ENCODE assay signal across 9 cellular contexts in genomic region chr15:67091966-67092677, GRCh38. TPM values are rescaled to one million over a fixed set of nuclear protein-coding genes. Genes with fewer than 3 reads are reported as not detected.
DNase-seq lines count a peak whose midpoint lies in the region; ATAC-seq and TF ChIP-seq lines count a peak whose summit lies in the region.
"Had no signal": no experiment of that assay in that cellular context is flagged by ENCODE, and none has a peak within 500 bp of the region (broad histone marks: within the 10 kb centered on the region; RNA-seq: fewer than 3 reads in every experiment).

No MANE protein-coding gene starts in this region.

- BruUV-seq in Calu3 (replicated peaks; lab: Mats Ljungman, UMichigan) = TSS peak; percentile 57

- H3K36me3 ChIP-seq in OCI-LY1 (ENCODE audit: insufficient read depth, low read length) (peaks cover 20% of the 10 kb centered on the region; the same call in 1 of the 2 replicates), colonic mucosa (no peaks in the 10 kb centered on the region), neuronal stem cell (replicated peaks in 1 of 2; ENCODE audit: control insufficient read depth in 2 of 2, insufficient read depth in 2 of 2, low read length in 2 of 2) (peaks cover 3 to 56% of the 10 kb centered on the region in 2 donors)

- no peak overlapping the region for H2BK12ac ChIP-seq in neuronal stem cell (ENCODE audit: low read length)

- peaks cover 10% of the 10 kb centered on the region for H3K79me1 ChIP-seq in neuronal stem cell (ENCODE audit: low read depth, low read length)

- WGBS in neuronal stem cell (ENCODE audit: extremely low coverage in 2 of 2, insufficient read length in 2 of 2, insufficient replicate concordance in 1 of 2), 2 donors = no CpG with 5 or more reads among the region's 7 CpGs

- H3K4me1 Mint-ChIP-seq in Calu3 (ENCODE audit: low read depth, unreplicated experiment) = peaks cover 69% of the 10 kb centered on the region

- TF ChIP-seq CTCF in Calu3 (IDR thresholded peaks at IDR 0.05; ENCODE audit: unreplicated experiment) (no peak), OCI-LY1 (IDR thresholded peaks at IDR 0.05; ENCODE audit: low read length) (no peak), colonic mucosa (IDR thresholded peaks at IDR 0.05) (no peak)

- intact Hi-C loops in Calu3 (cut with micrococcal nuclease; ENCODE audit: unreplicated experiment) = loop anchor here (2.0 kb wide), 2 partner anchors 13 to 23 kb away; no protein-coding TSS in a partner anchor
- intact Hi-C loops in colonic mucosa (cut with DNase I) = no loop called here

- H3K14ac ChIP-seq in neuronal stem cell (ENCODE audit: low read length) = no peak overlapping the region

- H3K4me2 ChIP-seq in OCI-LY1 (ENCODE audit: low read length) = peak overlapping the region; percentile 69
- no peak overlapping the region for H3K4me2 ChIP-seq in neuronal stem cell (ENCODE audit: insufficient read depth, low read length, poor library complexity, severe bottlenecking)

- H3K9ac ChIP-seq in OCI-LY1 (ENCODE audit: low read length) (peak overlapping the region; percentile 61), colonic mucosa (ENCODE audit: low read depth in 2 of 2, low read length in 2 of 2) (peak overlapping the region in 1 of 2 donors; percentile 30), neuronal stem cell (ENCODE audit: low read depth, low read length, poor library complexity) (no peak overlapping the region)

- H2BK120ac ChIP-seq in neuronal stem cell (ENCODE audit: low read depth, low read length) = no peak overlapping the region

- H2AK5ac ChIP-seq in neuronal stem cell (ENCODE audit: low read depth, low read length) = peak overlapping the region; percentile 3

- no peaks in the 10 kb centered on the region for H3K27me3 ChIP-seq in OCI-LY1 (ENCODE audit: insufficient read depth, low read length)
- H3K27me3 ChIP-seq in colonic mucosa = no peaks in the 10 kb centered on the region
- no peaks in the 10 kb centered on the region for H3K27me3 ChIP-seq in neuronal stem cell (ENCODE audit: control insufficient read depth in 3 of 3, insufficient read depth in 3 of 3, low read depth in 1 of 3, low read length in 3 of 3)

- H3K9me3 ChIP-seq in OCI-LY1 (ENCODE audit: low read length) = no peaks in the 10 kb centered on the region
- H3K9me3 ChIP-seq in colonic mucosa = no peaks in the 10 kb centered on the region
- H3K9me3 ChIP-seq in neuronal stem cell (replicated peaks in 1 of 2; ENCODE audit: control insufficient read depth in 2 of 2, insufficient read depth in 1 of 2, low read depth in 1 of 2, low read length in 2 of 2) = no peaks in the 10 kb centered on the region

- DNase-seq in Calu3 (no peak), colonic mucosa (no peak), neuronal stem cell (ENCODE audit: low spot score) (no peak), NCI-H774 (lab: John Stamatoyannopoulos, UW) (no peak), midbrain (lab: John Stamatoyannopoulos, UW) (no peak)
- DNase-seq: NCI-H1694 treated with DMSO at 0.1 percent for 48 hours had no signal

- no peak overlapping the region for H3K4ac ChIP-seq in neuronal stem cell (ENCODE audit: low read length)

- H3F3A ChIP-seq in OCI-LY1 (ENCODE audit: insufficient read depth, low read length) = 0 out of 2 replicates have a peak, but pooled peaks cover 4% of the 10 kb centered on the region

- H3K4me3 ChIP-seq in OCI-LY1 (ENCODE audit: low read depth, low read length, poor library complexity, severe bottlenecking) (peak overlapping the region; percentile 36), colonic mucosa (no peak overlapping the region), neuronal stem cell (ENCODE audit: low read length in 2 of 2) (no peak overlapping the region)

- H3K9me3 Mint-ChIP-seq in Calu3 (ENCODE audit: low read depth, unreplicated experiment) = no peaks in the 10 kb centered on the region

- H4K91ac ChIP-seq in neuronal stem cell (ENCODE audit: low read depth, low read length, poor library complexity) = no peak overlapping the region

- no peak for ATAC-seq in HG03196 (IDR thresholded peaks at IDR 0.05; ENCODE audit: unreplicated experiment)
- ATAC-seq in GM19351 (IDR thresholded peaks at IDR 0.05; ENCODE audit: unreplicated experiment) = no peak

- no peak overlapping the region for H2AFZ ChIP-seq in OCI-LY1 (ENCODE audit: low read length)
- no peak overlapping the region for H2AFZ ChIP-seq in neuronal stem cell (ENCODE audit: low read length)

- peak overlapping the region; percentile 97 for H3K27ac ChIP-seq in OCI-LY1 (ENCODE audit: low read depth, low read length, poor library complexity, severe bottlenecking)
- peak overlapping the region; percentile 52 for H3K27ac ChIP-seq in colonic mucosa
- H3K27ac ChIP-seq in neuronal stem cell (replicated peaks; ENCODE audit: low read length) = no peak overlapping the region

- H3K18ac ChIP-seq in neuronal stem cell (ENCODE audit: low read length) = no peak overlapping the region

- H3K36me3 Mint-ChIP-seq in Calu3 (ENCODE audit: insufficient read depth, unreplicated experiment) = peaks cover 59% of the 10 kb centered on the region

- H3K9me2 ChIP-seq in OCI-LY1 (ENCODE audit: low read depth, low read length) = no peaks in the 10 kb centered on the region

- no peak overlapping the region for H3K23ac ChIP-seq in neuronal stem cell (ENCODE audit: low read depth, low read length, poor library complexity)

- H2BK15ac ChIP-seq in neuronal stem cell (ENCODE audit: low read length) = no peak overlapping the region

- no peak overlapping the region for H2BK5ac ChIP-seq in neuronal stem cell (ENCODE audit: low read length)

- H4K8ac ChIP-seq in neuronal stem cell (ENCODE audit: low read depth, low read length) = no peak overlapping the region

- peak overlapping the region; percentile 41 for H3K4me3 Mint-ChIP-seq in Calu3 (ENCODE audit: low read depth, unreplicated experiment)

- peak overlapping the region; percentile 82 for H3K27ac Mint-ChIP-seq in Calu3 (ENCODE audit: unreplicated experiment)

- no peaks in the 10 kb centered on the region for H4K20me1 ChIP-seq in OCI-LY1 (ENCODE audit: insufficient read depth, low read length)

- H3K79me2 ChIP-seq in OCI-LY1 (ENCODE audit: insufficient read depth, low read length) = peaks cover 38% of the 10 kb centered on the region

- CTCF ChIA-PET in Calu3 (lab: Charles Lee) = interaction anchor here (0.6 to 1.6 kb wide), 5 partner anchors 15 to 726 kb away, joined by 3 to 4 read pairs (median 3); no protein-coding TSS in a partner anchor

- no peaks in the 10 kb centered on the region for H3K27me3 Mint-ChIP-seq in Calu3 (ENCODE audit: unreplicated experiment)

- H3K4me1 ChIP-seq in OCI-LY1 (ENCODE audit: insufficient read depth, low read length, severe bottlenecking) (peaks cover 95% of the 10 kb centered on the region), colonic mucosa (peaks cover 45% of the 10 kb centered on the region), neuronal stem cell (ENCODE audit: control insufficient read depth in 2 of 2, insufficient read depth in 1 of 2, low read depth in 1 of 2, low read length in 2 of 2) (peaks cover 24 to 40% of the 10 kb centered on the region in 2 donors)

RNA-seq across cellular contexts. Expression of gene SMAD3, which starts 26.7 kb away (rescaled TPM):
- total RNA-seq in Calu3 (2022) (121 and 147 TPM in 2 replicates), colonic mucosa (10 to 100 TPM; 38.6 to 62.1 TPM)
- polyA plus RNA-seq in neuronal stem cell (2013, experiment 1 of 2) = 32.6 TPM
- 32.9 TPM for polyA plus RNA-seq in neuronal stem cell (2013, experiment 2 of 2)
